Comparison of ENCODE assay signal across 1 cellular context in genomic region chr2:136407952-136408318, GRCh38.
TF ChIP-seq lines count a peak whose summit lies in the region.

No MANE protein-coding gene starts in this region.

TF ChIP-seq in WTC11, 78 proteins besides CTCF, POLR2A, EP300 and RAD21 (continued from another document):
- TF ChIP-seq ZNF281 (CRISPR knock-in tag; IDR thresholded peaks at IDR 0.05) (no peak), CBFB (CRISPR knock-in tag; IDR thresholded peaks at IDR 0.05; ENCODE audit: low read depth) (no peak), ZNF671 (CRISPR knock-in tag; IDR thresholded peaks at IDR 0.05) (no peak), ARID4B (CRISPR knock-in tag; IDR thresholded peaks at IDR 0.05; ENCODE audit: borderline replicate concordance) (no peak), FOXP4 (CRISPR knock-in tag; IDR thresholded peaks at IDR 0.05) (no peak), ZNF416 (CRISPR knock-in tag; IDR thresholded peaks at IDR 0.05) (no peak), JUN (CRISPR knock-in tag; IDR thresholded peaks at IDR 0.05) (no peak)
